In genomic region chr1:41999884-42000283, GRCh38 we compare ENCODE assay signal across 33 cellular contexts.
"Had no signal": no experiment of that assay in that cellular context is flagged by ENCODE, and none has a peak within 500 bp of the region (broad histone marks: within the 10 kb centered on the region; RNA-seq: fewer than 3 reads in every experiment).

No MANE protein-coding gene starts in this region.

- H3K4me2 ChIP-seq: KMS-11 had no signal

- H3K9ac ChIP-seq: KMS-11 had no signal

- DNase-seq: Karpas-422, Kasumi-1, MG63, MM.1S, MV-4-11, NCI-H1048, NCI-H1092, NCI-H1092 treated with DMSO at 0.1 percent for 48 hours, NCI-H1105, NCI-H1105 treated with DMSO at 0.1 percent for 48 hours, NCI-H1417, NCI-H1417 treated with DMSO at 0.1 percent for 48 hours, NCI-H1436, NCI-H1436 treated with DMSO at 0.1 percent for 48 hours, NCI-H146, NCI-H1694, NCI-H1694 treated with DMSO at 0.1 percent for 48 hours, NCI-H187, NCI-H187 treated with DMSO at 0.1 percent for 48 hours, NCI-H1930, NCI-H2029, NCI-H2029 treated with DMSO at 0.1 percent for 48 hours, NCI-H2081, NCI-H2081 treated with DMSO at 0.1 percent for 48 hours, NCI-H2107, NCI-H2171, NCI-H2227 treated with DMSO at 0.1 percent for 48 hours, NCI-H226, NCI-H345, NCI-H446, NCI-H446 treated with DMSO at 0.1 percent for 48 hours, NCI-H510A treated with DMSO at 0.1 percent for 48 hours had no signal

- H3K27me3 ChIP-seq: MG63 had no signal

- H3K36me3 ChIP-seq: MG63 had no signal

- H3K9me3 ChIP-seq: MG63 had no signal

- H3K4me3 ChIP-seq: MG63 had no signal

- H3K27ac ChIP-seq: KMS-11 had no signal
